ENCODE assay signal across 26 cellular contexts in the genomic region with DNA sequence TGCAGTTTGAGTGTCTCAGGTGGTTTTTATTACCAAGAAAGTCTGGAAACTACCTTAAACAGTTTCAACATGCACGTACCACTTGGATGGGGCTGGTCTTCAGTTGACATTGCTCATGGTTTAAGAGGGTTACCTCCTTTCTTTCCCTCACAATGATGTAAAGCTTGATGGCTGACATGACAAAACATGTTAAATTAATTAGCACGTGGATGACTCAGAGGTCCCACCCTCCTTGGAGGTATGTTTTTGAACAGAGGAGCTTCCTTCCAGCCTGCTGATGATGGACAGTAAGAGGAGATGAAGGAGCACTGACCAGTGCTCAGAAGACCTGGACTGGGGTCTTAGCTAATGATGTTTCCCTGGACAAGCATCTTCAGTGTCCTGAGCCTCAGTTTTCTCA.
"Had no signal": no experiment of that assay in that cellular context is flagged by ENCODE, and none has a peak within 500 bp of the region (broad histone marks: within the 10 kb centered on the region; RNA-seq: fewer than 3 reads in every experiment).

No MANE protein-coding gene starts in this region.

- H3K27ac ChIP-seq: colonic mucosa, esophagus muscularis mucosa, neural progenitor cell, prostate gland, right atrium auricular region, stomach, thyroid gland, vagina had no signal

- H3K27ac Mint-ChIP-seq: dendritic cell treated with granulocyte-macrophage colony-stimulating factor and Interleukin-4, amounts not matched to agents 40 ng/mL and 50 ng/mL, for 4 days; endodermal cell; mesothelial cell of epicardium; naive thymus-derived CD4-positive, alpha-beta T cell; nephron; neural progenitor cell; stimulated activated effector memory CD8-positive, alpha-beta T cell treated with anti-CD3 and anti-CD28 coated beads, Interleukin-12 subunit alpha, Interleukin-12 subunit beta, amount 100 ng/mL, for 72 hours had no signal

- ATAC-seq: left lobe of liver; naive thymus-derived CD4-positive, alpha-beta T cell; sciatic nerve; stimulated activated effector memory CD8-positive, alpha-beta T cell treated with anti-CD3 and anti-CD28 coated beads, Interleukin-12 subunit alpha, Interleukin-12 subunit beta, amount 100 ng/mL, for 72 hours had no signal

- H3K4me2 ChIP-seq: neural progenitor cell, smooth muscle cell had no signal

- H3K36me3 Mint-ChIP-seq: mesothelial cell of epicardium; naive thymus-derived CD4-positive, alpha-beta T cell; neural progenitor cell; stimulated activated effector memory CD8-positive, alpha-beta T cell treated with anti-CD3 and anti-CD28 coated beads, Interleukin-12 subunit alpha, Interleukin-12 subunit beta, amount 100 ng/mL, for 72 hours had no signal

- H3K4me3 ChIP-seq: colonic mucosa, esophagus muscularis mucosa, lung, neural progenitor cell, prostate gland, right atrium auricular region, smooth muscle cell, stomach, thyroid gland, vagina had no signal

- DNase-seq: colonic mucosa; effector CD8-positive, alpha-beta T cell; endodermal cell; kidney; mesenchymal stem cell; naive thymus-derived CD4-positive, alpha-beta T cell; stimulated activated CD4-positive, alpha-beta T cell treated with anti-CD3 and anti-CD28 coated beads, Interleukin-12 subunit alpha, Interleukin-12 subunit beta, amount 100 ng/mL, for 4 hours; stimulated activated CD4-positive, alpha-beta T cell treated with anti-CD3 and anti-CD28 coated beads, Interleukin-1b, Interleukin-23, amount 100 ng/mL, for 48 hours; stimulated activated CD4-positive, alpha-beta T cell treated with anti-CD3 and anti-CD28 coated beads, Interleukin-4, amount 100 ng/mL, for 24 hours; stimulated activated naive CD4-positive, alpha-beta T cell treated with Interleukin-2 at 50 U/mL for 16 hours; stomach; thyroid gland; trophoblast cell had no signal

- H3K4me1 ChIP-seq: colonic mucosa, esophagus muscularis mucosa, prostate gland, right atrium auricular region, stomach, thyroid gland, vagina had no signal

- H3K4me1 Mint-ChIP-seq: endodermal cell; mesothelial cell of epicardium; naive thymus-derived CD4-positive, alpha-beta T cell; nephron; stimulated activated effector memory CD8-positive, alpha-beta T cell treated with anti-CD3 and anti-CD28 coated beads, Interleukin-12 subunit alpha, Interleukin-12 subunit beta, amount 100 ng/mL, for 72 hours had no signal

- H3K36me3 ChIP-seq: colonic mucosa, esophagus muscularis mucosa, neural progenitor cell, prostate gland, right atrium auricular region, stomach, thyroid gland, vagina had no signal

- H3K27me3 ChIP-seq: colonic mucosa, esophagus muscularis mucosa, right atrium auricular region, stomach, thyroid gland, vagina had no signal

- H3K9ac ChIP-seq: neural progenitor cell had no signal

- H3K9me3 ChIP-seq: colonic mucosa, esophagus muscularis mucosa, prostate gland, right atrium auricular region, stomach, thyroid gland, vagina had no signal

- H3K9me3 Mint-ChIP-seq: dendritic cell treated with granulocyte-macrophage colony-stimulating factor and Interleukin-4, amounts not matched to agents 40 ng/mL and 50 ng/mL, for 4 days; endodermal cell; mesothelial cell of epicardium; nephron; neural progenitor cell; stimulated activated effector memory CD8-positive, alpha-beta T cell treated with anti-CD3 and anti-CD28 coated beads, Interleukin-12 subunit alpha, Interleukin-12 subunit beta, amount 100 ng/mL, for 72 hours had no signal

- H3K4me3 Mint-ChIP-seq: dendritic cell treated with granulocyte-macrophage colony-stimulating factor and Interleukin-4, amounts not matched to agents 40 ng/mL and 50 ng/mL, for 4 days; endodermal cell; mesothelial cell of epicardium; naive thymus-derived CD4-positive, alpha-beta T cell; nephron; neural progenitor cell; stimulated activated effector memory CD8-positive, alpha-beta T cell treated with anti-CD3 and anti-CD28 coated beads, Interleukin-12 subunit alpha, Interleukin-12 subunit beta, amount 100 ng/mL, for 72 hours had no signal

- H2AFZ ChIP-seq: neural progenitor cell had no signal
